Comparison of ENCODE assay signal across 38 cellular contexts in genomic region chr6:88223298-88223697, GRCh38. TPM values are rescaled to one million over a fixed set of nuclear protein-coding genes. Genes with fewer than 3 reads are reported as not detected.
"Had no signal": no experiment of that assay in that cellular context is flagged by ENCODE, and none has a peak within 500 bp of the region (broad histone marks: within the 10 kb centered on the region; RNA-seq: fewer than 3 reads in every experiment).

No MANE protein-coding gene starts in this region.

- H3K36me3 ChIP-seq: MG63 had no signal

- H3K27me3 ChIP-seq: MG63 had no signal

- DNase-seq: Kasumi-1, MG63, MM.1S, MV-4-11, NCI-H1048, NCI-H1092, NCI-H1092 treated with DMSO at 0.1 percent for 48 hours, NCI-H1105, NCI-H1105 treated with DMSO at 0.1 percent for 48 hours, NCI-H1417, NCI-H1417 treated with DMSO at 0.1 percent for 48 hours, NCI-H1436, NCI-H1436 treated with DMSO at 0.1 percent for 48 hours, NCI-H146, NCI-H1694, NCI-H1694 treated with DMSO at 0.1 percent for 48 hours, NCI-H187, NCI-H187 treated with DMSO at 0.1 percent for 48 hours, NCI-H1930, NCI-H2029, NCI-H2029 treated with DMSO at 0.1 percent for 48 hours, NCI-H2081, NCI-H2081 treated with DMSO at 0.1 percent for 48 hours, NCI-H2107, NCI-H2171, NCI-H2171 treated with DMSO at 0.1 percent for 48 hours, NCI-H2227 treated with DMSO at 0.1 percent for 48 hours, NCI-H226, NCI-H345, NCI-H446, NCI-H446 treated with DMSO at 0.1 percent for 48 hours, NCI-H510A, NCI-H510A treated with DMSO at 0.1 percent for 48 hours, NCI-H524, NCI-H524 treated with DMSO at 0.1 percent for 48 hours, NCI-H526 had no signal

- H3K9me3 ChIP-seq: MG63 had no signal

- H3K4me3 ChIP-seq: MG63 had no signal

RNA-seq across cellular contexts. Expression of gene CNR1, which starts 57.2 kb away (rescaled TPM):
- total RNA-seq: LHCN-M2, NCI-H460 had no signal
